In genomic region chr13:111897178-111897845, GRCh38 we compare ENCODE assay signal across 16 cellular contexts.
"Had no signal": no experiment of that assay in that cellular context is flagged by ENCODE, and none has a peak within 500 bp of the region (broad histone marks: within the 10 kb centered on the region; RNA-seq: fewer than 3 reads in every experiment).

No MANE protein-coding gene starts in this region.

- H3K4me3 ChIP-seq: body of pancreas, lung, pancreas, tibial artery had no signal

- H3K9me3 ChIP-seq: body of pancreas, pancreas, tibial artery had no signal

- H3K36me3 ChIP-seq: pancreas, tibial artery had no signal

- H3K27ac ChIP-seq: body of pancreas, epithelial cell of prostate, pancreas, tibial artery had no signal

- ATAC-seq: activated T-cell treated with anti-CD3 and anti-CD28 coated beads, Interleukin-2, amount 50 U/mL, for 4 hours; body of pancreas; effector memory CD8-positive, alpha-beta T cell; pancreas; stimulated activated naive B cell treated with anti-CD40 and anti-IgM and Interleukin-4, amounts not matched to agents 10 μg/mL and 1 μg/mL and 100 μg/mL, for 72 hours had no signal

- DNase-seq: activated CD4-positive, alpha-beta T cell treated with anti-CD3 and anti-CD28 coated beads for 1 hour; activated CD4-positive, alpha-beta T cell treated with anti-CD3 and anti-CD28 coated beads, Interleukin-2, amount 50 U/mL, for 4 hours; activated naive CD8-positive, alpha-beta T cell treated with anti-CD3 and anti-CD28 coated beads for 36 hours; activated T-cell treated with anti-CD3 and anti-CD28 coated beads, Interleukin-2, amount 50 U/mL, for 4 hours; amygdala; effector memory CD8-positive, alpha-beta T cell; foreskin melanocyte; midbrain; pancreas; stimulated activated CD4-positive, alpha-beta T cell treated with anti-CD3 and anti-CD28 coated beads, Interleukin-2, amount 100 ng/mL, for 48 hours; stimulated activated naive B cell treated with anti-CD40 and anti-IgM and Interleukin-4, amounts not matched to agents 10 μg/mL and 1 μg/mL and 100 μg/mL, for 72 hours; T-helper 9 cell had no signal

- H3K4me3 Mint-ChIP-seq: activated naive CD8-positive, alpha-beta T cell treated with anti-CD3 and anti-CD28 coated beads for 36 hours; activated T-cell treated with anti-CD3 and anti-CD28 coated beads, Interleukin-2, amount 50 U/mL, for 4 hours; effector memory CD8-positive, alpha-beta T cell; stimulated activated naive B cell treated with anti-CD40 and anti-IgM and Interleukin-4, amounts not matched to agents 10 μg/mL and 1 μg/mL and 100 μg/mL, for 72 hours had no signal

- H3K36me3 Mint-ChIP-seq: activated naive CD8-positive, alpha-beta T cell treated with anti-CD3 and anti-CD28 coated beads for 36 hours; stimulated activated naive B cell treated with anti-CD40 and anti-IgM and Interleukin-4, amounts not matched to agents 10 μg/mL and 1 μg/mL and 100 μg/mL, for 72 hours had no signal

- H3K4me1 ChIP-seq: body of pancreas, pancreas, tibial artery had no signal

- H3K27ac Mint-ChIP-seq: activated naive CD8-positive, alpha-beta T cell treated with anti-CD3 and anti-CD28 coated beads for 36 hours; effector memory CD8-positive, alpha-beta T cell; stimulated activated naive B cell treated with anti-CD40 and anti-IgM and Interleukin-4, amounts not matched to agents 10 μg/mL and 1 μg/mL and 100 μg/mL, for 72 hours had no signal
